ENCODE assay signal across 10 cellular contexts in the genomic region with DNA sequence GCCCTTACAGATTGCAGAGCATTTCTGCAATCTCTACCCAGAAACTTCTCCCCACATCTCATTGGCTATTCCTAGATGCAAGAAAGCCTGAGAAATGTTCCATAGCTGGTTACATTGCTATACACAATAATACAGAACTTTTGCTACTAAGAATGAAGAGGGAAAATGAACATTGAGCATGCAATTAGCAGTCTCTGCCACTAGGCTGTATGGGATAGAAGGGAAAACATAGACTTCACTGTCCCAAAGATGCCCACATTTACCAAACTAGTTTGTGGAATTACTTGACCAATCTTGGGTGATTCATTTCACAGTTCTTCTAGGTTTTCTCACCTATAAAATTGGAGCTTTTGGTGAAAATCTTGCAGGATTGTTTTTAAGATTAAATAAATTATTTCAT.
DNase-seq lines count a peak whose midpoint lies in the region; ATAC-seq and TF ChIP-seq lines count a peak whose summit lies in the region.
"Had no signal": no experiment of that assay in that cellular context is flagged by ENCODE, and none has a peak within 500 bp of the region (broad histone marks: within the 10 kb centered on the region; RNA-seq: fewer than 3 reads in every experiment).

No MANE protein-coding gene starts in this region.

- no peak overlapping the region for H2AFZ ChIP-seq in neural progenitor cell (replicated peaks)

- DNase-seq in astrocyte of the hippocampus (ENCODE audit: low read depth, low spot score) = peak; percentile 10
- DNase-seq in neural progenitor cell (ENCODE audit: low spot score) = no peak
- DNase-seq in glomerular visceral epithelial cell (ENCODE audit: extremely low spot score) = no peak
- DNase-seq in head of caudate nucleus = no peak
- DNase-seq in NCI-H774 (lab: John Stamatoyannopoulos, UW) = no peak

- no peaks in the 10 kb centered on the region for H3K9me3 ChIP-seq in neural progenitor cell (ENCODE audit: low read depth)

- no peaks in the 10 kb centered on the region for H3K36me3 ChIP-seq in neural progenitor cell

- no peak overlapping the region for H3K9ac ChIP-seq in neural progenitor cell

- no peak overlapping the region for H3K4me3 Mint-ChIP-seq in neural progenitor cell
- H3K4me3 Mint-ChIP-seq: activated naive CD4-positive, alpha-beta T cell treated with anti-CD3 and anti-CD28 coated beads, Interleukin-2, amount 50 U/mL, for 24 hours; IgD-negative memory B cell had no signal

- no peak overlapping the region for H3K27ac Mint-ChIP-seq in neural progenitor cell
- H3K27ac Mint-ChIP-seq: activated naive CD4-positive, alpha-beta T cell treated with anti-CD3 and anti-CD28 coated beads, Interleukin-2, amount 50 U/mL, for 24 hours had no signal

- no peak overlapping the region for H3K27ac ChIP-seq in neural progenitor cell

- no peaks in the 10 kb centered on the region for H3K36me3 Mint-ChIP-seq in neural progenitor cell

- no peaks in the 10 kb centered on the region for H3K27me3 ChIP-seq in neural progenitor cell

- no peaks in the 10 kb centered on the region for H3K9me3 Mint-ChIP-seq in neural progenitor cell

- no peak overlapping the region for H3K4me3 ChIP-seq in neural progenitor cell

- intact Hi-C loops in head of caudate nucleus (cut with DNase I) = no loop called here

- H4K20me1 ChIP-seq in neural progenitor cell (ENCODE audit: low read depth) = no peaks in the 10 kb centered on the region

- H3K79me2 ChIP-seq in neural progenitor cell (ENCODE audit: low read depth) = no peaks in the 10 kb centered on the region

- peak; percentile 54 for TF ChIP-seq CTCF in neural progenitor cell (IDR thresholded peaks at IDR 0.05)

- no peaks in the 10 kb centered on the region for H3K4me1 ChIP-seq in neural progenitor cell

- no peaks in the 10 kb centered on the region for H3K27me3 Mint-ChIP-seq in neural progenitor cell (ENCODE audit: insufficient read depth, low read depth)
- H3K27me3 Mint-ChIP-seq: activated naive CD4-positive, alpha-beta T cell treated with anti-CD3 and anti-CD28 coated beads, Interleukin-2, amount 50 U/mL, for 24 hours had no signal

- H3F3A ChIP-seq in neural progenitor cell (ENCODE audit: low read depth) = no peaks in the 10 kb centered on the region

- ATAC-seq in GM18511 (IDR thresholded peaks at IDR 0.05; ENCODE audit: unreplicated experiment) (peak; percentile 44), HG03432 (IDR thresholded peaks at IDR 0.05; ENCODE audit: unreplicated experiment) (peak; percentile 32), HG02642 (IDR thresholded peaks at IDR 0.05; ENCODE audit: poor library complexity, unreplicated experiment) (no peak)

- no peaks in the 10 kb centered on the region for H3K4me1 Mint-ChIP-seq in neural progenitor cell
- H3K4me1 Mint-ChIP-seq: activated naive CD4-positive, alpha-beta T cell treated with anti-CD3 and anti-CD28 coated beads, Interleukin-2, amount 50 U/mL, for 24 hours had no signal

- no peak overlapping the region for H3K4me2 ChIP-seq in neural progenitor cell
